1 cellular context compared by ENCODE assay signal in the genomic region with DNA sequence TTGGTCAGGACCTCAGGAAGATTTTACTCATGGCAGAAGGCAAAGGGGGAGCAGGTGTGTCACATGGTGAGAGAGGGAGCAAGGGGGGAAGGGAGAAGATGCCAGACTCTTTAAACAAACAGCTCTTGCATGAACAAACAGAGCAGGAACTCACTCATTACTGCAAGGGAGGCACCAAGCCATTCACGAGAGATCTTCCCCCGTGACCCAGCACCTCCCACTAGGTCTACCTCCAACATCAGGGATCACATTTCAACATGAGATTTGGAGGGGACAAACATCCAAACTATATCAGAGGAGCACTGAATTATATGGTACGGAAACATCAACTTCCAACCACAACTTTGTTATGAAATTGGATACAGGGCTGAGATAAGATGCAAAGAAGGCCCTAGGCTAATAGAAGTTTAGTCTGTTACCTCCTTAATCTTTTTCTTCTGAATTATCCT.
TF ChIP-seq lines count a peak whose summit lies in the region.

No MANE protein-coding gene starts in this region.

TF ChIP-seq in GM23338, 12 proteins besides CTCF, POLR2A, EP300 and RAD21 (continued from another document):
- TF ChIP-seq, protein P1, sequence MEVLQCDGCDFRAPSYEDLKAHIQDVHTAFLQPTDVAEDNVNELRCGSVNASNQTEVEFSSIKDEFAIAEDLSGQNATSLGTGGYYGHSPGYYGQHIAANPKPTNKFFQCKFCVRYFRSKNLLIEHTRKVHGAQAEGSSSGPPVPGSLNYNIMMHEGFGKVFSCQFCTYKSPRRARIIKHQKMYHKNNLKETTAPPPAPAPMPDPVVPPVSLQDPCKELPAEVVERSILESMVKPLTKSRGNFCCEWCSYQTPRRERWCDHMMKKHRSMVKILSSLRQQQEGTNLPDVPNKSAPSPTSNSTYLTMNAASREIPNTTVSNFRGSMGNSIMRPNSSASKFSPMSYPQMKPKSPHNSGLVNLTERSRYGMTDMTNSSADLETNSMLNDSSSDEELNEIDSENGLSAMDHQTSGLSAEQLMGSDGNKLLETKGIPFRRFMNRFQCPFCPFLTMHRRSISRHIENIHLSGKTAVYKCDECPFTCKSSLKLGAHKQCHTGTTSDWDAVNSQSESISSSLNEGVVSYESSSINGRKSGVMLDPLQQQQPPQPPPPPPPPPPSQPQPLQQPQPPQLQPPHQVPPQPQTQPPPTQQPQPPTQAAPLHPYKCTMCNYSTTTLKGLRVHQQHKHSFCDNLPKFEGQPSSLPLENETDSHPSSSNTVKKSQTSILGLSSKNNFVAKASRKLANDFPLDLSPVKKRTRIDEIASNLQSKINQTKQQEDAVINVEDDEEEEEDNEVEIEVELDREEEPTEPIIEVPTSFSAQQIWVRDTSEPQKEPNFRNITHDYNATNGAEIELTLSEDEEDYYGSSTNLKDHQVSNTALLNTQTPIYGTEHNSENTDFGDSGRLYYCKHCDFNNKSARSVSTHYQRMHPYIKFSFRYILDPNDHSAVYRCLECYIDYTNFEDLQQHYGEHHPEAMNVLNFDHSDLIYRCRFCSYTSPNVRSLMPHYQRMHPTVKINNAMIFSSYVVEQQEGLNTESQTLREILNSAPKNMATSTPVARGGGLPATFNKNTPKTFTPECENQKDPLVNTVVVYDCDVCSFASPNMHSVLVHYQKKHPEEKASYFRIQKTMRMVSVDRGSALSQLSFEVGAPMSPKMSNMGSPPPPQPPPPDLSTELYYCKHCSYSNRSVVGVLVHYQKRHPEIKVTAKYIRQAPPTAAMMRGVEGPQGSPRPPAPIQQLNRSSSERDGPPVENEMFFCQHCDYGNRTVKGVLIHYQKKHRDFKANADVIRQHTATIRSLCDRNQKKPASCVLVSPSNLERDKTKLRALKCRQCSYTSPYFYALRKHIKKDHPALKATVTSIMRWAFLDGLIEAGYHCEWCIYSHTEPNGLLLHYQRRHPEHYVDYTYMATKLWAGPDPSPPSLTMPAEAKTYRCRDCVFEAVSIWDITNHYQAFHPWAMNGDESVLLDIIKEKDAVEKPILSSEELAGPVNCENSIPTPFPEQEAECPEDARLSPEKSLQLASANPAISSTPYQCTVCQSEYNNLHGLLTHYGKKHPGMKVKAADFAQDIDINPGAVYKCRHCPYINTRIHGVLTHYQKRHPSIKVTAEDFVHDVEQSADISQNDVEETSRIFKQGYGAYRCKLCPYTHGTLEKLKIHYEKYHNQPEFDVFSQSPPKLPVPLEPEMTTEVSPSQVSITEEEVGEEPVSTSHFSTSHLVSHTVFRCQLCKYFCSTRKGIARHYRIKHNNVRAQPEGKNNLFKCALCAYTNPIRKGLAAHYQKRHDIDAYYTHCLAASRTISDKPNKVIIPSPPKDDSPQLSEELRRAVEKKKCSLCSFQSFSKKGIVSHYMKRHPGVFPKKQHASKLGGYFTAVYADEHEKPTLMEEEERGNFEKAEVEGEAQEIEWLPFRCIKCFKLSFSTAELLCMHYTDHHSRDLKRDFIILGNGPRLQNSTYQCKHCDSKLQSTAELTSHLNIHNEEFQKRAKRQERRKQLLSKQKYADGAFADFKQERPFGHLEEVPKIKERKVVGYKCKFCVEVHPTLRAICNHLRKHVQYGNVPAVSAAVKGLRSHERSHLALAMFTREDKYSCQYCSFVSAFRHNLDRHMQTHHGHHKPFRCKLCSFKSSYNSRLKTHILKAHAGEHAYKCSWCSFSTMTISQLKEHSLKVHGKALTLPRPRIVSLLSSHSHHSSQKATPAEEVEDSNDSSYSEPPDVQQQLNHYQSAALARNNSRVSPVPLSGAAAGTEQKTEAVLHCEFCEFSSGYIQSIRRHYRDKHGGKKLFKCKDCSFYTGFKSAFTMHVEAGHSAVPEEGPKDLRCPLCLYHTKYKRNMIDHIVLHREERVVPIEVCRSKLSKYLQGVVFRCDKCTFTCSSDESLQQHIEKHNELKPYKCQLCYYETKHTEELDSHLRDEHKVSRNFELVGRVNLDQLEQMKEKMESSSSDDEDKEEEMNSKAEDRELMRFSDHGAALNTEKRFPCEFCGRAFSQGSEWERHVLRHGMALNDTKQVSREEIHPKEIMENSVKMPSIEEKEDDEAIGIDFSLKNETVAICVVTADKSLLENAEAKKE (CRISPR knock-in tag; IDR thresholded peaks at IDR 0.05): no peak
- TF ChIP-seq EZH2 (IDR thresholded peaks at IDR 0.05; ENCODE audit: low read depth, unreplicated experiment): no peak
- no peak for TF ChIP-seq STAT1 (IDR thresholded peaks at IDR 0.05; ENCODE audit: unreplicated experiment)
- TF ChIP-seq POLR2AphosphoS5 (IDR thresholded peaks at IDR 0.05; ENCODE audit: low read depth): no peak
- TF ChIP-seq CREB1 (CRISPR knock-in tag; IDR thresholded peaks at IDR 0.05; ENCODE audit: low read depth): no peak
